1 cellular context compared by ENCODE assay signal in genomic region chr1:28136636-28137613, GRCh38.
A peak's percentile ranks its signal among the peaks of the same experiment; 100 is the strongest.
TF ChIP-seq lines count a peak whose summit lies in the region.

No MANE protein-coding gene starts in this region.

TF ChIP-seq in K562, 482 proteins besides CTCF, POLR2A, EP300 and RAD21 (continues in another document):
- peak; percentile 83 for TF ChIP-seq RBM25 (IDR thresholded peaks at IDR 0.05; ENCODE audit: low read depth, low read length, severe bottlenecking)
- TF ChIP-seq MAFG (tag; conservative IDR thresholded peaks at IDR 0.05): 0 out of 2 replicates have a peak, but pooled peaks have one; percentile 18
- TF ChIP-seq KAT2B (IDR thresholded peaks at IDR 0.05; ENCODE audit: low read depth, low read length): no peak
- no peak for TF ChIP-seq ZFP30 (CRISPR knock-in tag; IDR thresholded peaks at IDR 0.05; ENCODE audit: borderline replicate concordance)
- peak; percentile 80 for TF ChIP-seq FOSL1 (tag; conservative IDR thresholded peaks at IDR 0.05)
- TF ChIP-seq ZBTB34 (CRISPR knock-in tag; IDR thresholded peaks at IDR 0.05): no peak
- 0 out of 2 replicates have a peak, but pooled peaks have one; percentile 13 for TF ChIP-seq GMEB1 (CRISPR knock-in tag; IDR thresholded peaks at IDR 0.05)
- 0 out of 2 replicates have a peak, but pooled peaks have one; percentile 43 for TF ChIP-seq CREB3 (tag; conservative IDR thresholded peaks at IDR 0.05; ENCODE audit: low read depth)
- TF ChIP-seq XRCC4 (IDR thresholded peaks at IDR 0.05; ENCODE audit: extremely low read depth, insufficient read depth, insufficient read length): no peak
- no peak for TF ChIP-seq MTA3 (IDR thresholded peaks at IDR 0.05; ENCODE audit: borderline replicate concordance)
- no peak for TF ChIP-seq NONO (IDR thresholded peaks at IDR 0.05; ENCODE audit: low read depth in 2 of 2, low read length in 1 of 2)
- TF ChIP-seq ADNP (tag; IDR thresholded peaks at IDR 0.05): peak; percentile 75; the same call in 1 of the 2 replicates
- TF ChIP-seq ZNF316 (IDR thresholded peaks at IDR 0.05): peak; percentile 52
- no peak for TF ChIP-seq ERF (CRISPR knock-in tag; IDR thresholded peaks at IDR 0.05)
- TF ChIP-seq SMARCE1 (IDR thresholded peaks at IDR 0.05): 0 out of 2 replicates have a peak, but pooled peaks have one; percentile 24
- TF ChIP-seq E4F1 (CRISPR knock-in tag; IDR thresholded peaks at IDR 0.05; ENCODE audit: borderline replicate concordance): no peak
- no peak for TF ChIP-seq PHF8 (IDR thresholded peaks at IDR 0.05; ENCODE audit: borderline replicate concordance, low read length)
- no peak for TF ChIP-seq ZNF740 (CRISPR knock-in tag; IDR thresholded peaks at IDR 0.05)
- peak in 1 of 2 experiments; percentile 52; a peak in 2 of 4 replicates for TF ChIP-seq ZNF740 (tag; IDR thresholded peaks at IDR 0.05)
- peak in 1 of 2 experiments; percentile 53; a peak in 1 of 4 replicates for TF ChIP-seq TEAD1 (CRISPR knock-in tag; IDR thresholded peaks at IDR 0.05)
- 0 out of 2 replicates have a peak, but pooled peaks have one; percentile 46 for TF ChIP-seq ATF7 (IDR thresholded peaks at IDR 0.05)
- TF ChIP-seq RNF2 (IDR thresholded peaks at IDR 0.05): no peak
- no peak for TF ChIP-seq ELK3 (CRISPR knock-in tag; IDR thresholded peaks at IDR 0.05)
- peak; percentile 73; the same call in 1 of the 2 replicates for TF ChIP-seq SMARCA5 (IDR thresholded peaks at IDR 0.05)
- peak; percentile 58 for TF ChIP-seq C11orf30 (IDR thresholded peaks at IDR 0.05; ENCODE audit: low read depth)
- peak; percentile 9; the same call in 1 of the 2 replicates for TF ChIP-seq ESRRA (IDR thresholded peaks at IDR 0.05; ENCODE audit: borderline replicate concordance, low read depth)
- TF ChIP-seq ZNF589 (CRISPR knock-in tag; IDR thresholded peaks at IDR 0.05; ENCODE audit: low read depth): no peak
- TF ChIP-seq BRF2 (IDR thresholded peaks at IDR 0.05; ENCODE audit: borderline replicate concordance, insufficient read depth, insufficient read length): no peak
- TF ChIP-seq THRB (CRISPR knock-in tag; conservative IDR thresholded peaks at IDR 0.05): no peak
- no peak for TF ChIP-seq ZNF780A (CRISPR knock-in tag; IDR thresholded peaks at IDR 0.05)
- no peak for TF ChIP-seq BCLAF1 (IDR thresholded peaks at IDR 0.05; ENCODE audit: borderline replicate concordance in 1 of 2, control insufficient read depth in 1 of 2, low read depth in 2 of 2, low read length in 1 of 2)
- no peak for TF ChIP-seq SIN3A (IDR thresholded peaks at IDR 0.05; ENCODE audit: borderline replicate concordance in 2 of 2, control insufficient read depth in 1 of 2, low read depth in 2 of 2, low read length in 2 of 2)
- no peak for TF ChIP-seq MAFF (IDR thresholded peaks at IDR 0.05; ENCODE audit: low read length)
- no peak for TF ChIP-seq ZBTB11 (CRISPR knock-in tag; IDR thresholded peaks at IDR 0.05)
- no peak for TF ChIP-seq PHF20 (IDR thresholded peaks at IDR 0.05; ENCODE audit: partially characterized antibody)
- no peak for TF ChIP-seq ZBTB33 (CRISPR knock-in tag; IDR thresholded peaks at IDR 0.05)
